In genomic region chr11:12859872-12860657, GRCh38 we compare ENCODE assay signal across 25 cellular contexts.
DNase-seq lines count a peak whose midpoint lies in the region; ATAC-seq and TF ChIP-seq lines count a peak whose summit lies in the region.
"Had no signal": no experiment of that assay in that cellular context is flagged by ENCODE, and none has a peak within 500 bp of the region (broad histone marks: within the 10 kb centered on the region; RNA-seq: fewer than 3 reads in every experiment).

No MANE protein-coding gene starts in this region.

- TF ChIP-seq CTCF in H9 (conservative IDR thresholded peaks at IDR 0.05) (no peak), endodermal cell (conservative IDR thresholded peaks at IDR 0.05) (no peak), neural crest cell (conservative IDR thresholded peaks at IDR 0.05) (no peak), WERI-Rb-1 (IDR thresholded peaks at IDR 0.05; ENCODE audit: low read depth, low read length) (no peak)

- no peak overlapping the region for H3K4me2 ChIP-seq in H9 (ENCODE audit: insufficient read depth, insufficient read length, low read length)
- H3K4me2 ChIP-seq: BLaER1, PC-9 had no signal

- H2BK15ac ChIP-seq in H9 (ENCODE audit: low read depth, low read length): no peak overlapping the region

- H2BK12ac ChIP-seq in H9 (ENCODE audit: insufficient read length, low read depth, low read length): no peak overlapping the region

- H3T11ph ChIP-seq in H9 (ENCODE audit: low read length): no peak overlapping the region

- no peak overlapping the region for H3K9ac ChIP-seq in H9 (ENCODE audit: extremely low read depth, insufficient read length, low read length)
- no peak overlapping the region for H3K9ac ChIP-seq in endodermal cell (ENCODE audit: extremely low read depth, low read length, poor library complexity, severe bottlenecking)
- H3K9ac ChIP-seq: BLaER1 had no signal

- no peaks in the 10 kb centered on the region for H3K23me2 ChIP-seq in H9 (ENCODE audit: insufficient read length, low read depth, low read length, poor library complexity, severe bottlenecking)

- no peaks in the 10 kb centered on the region for H3K9me3 ChIP-seq in H9 (ENCODE audit: control insufficient read depth, low read depth, low read length)
- H3K9me3 ChIP-seq in endodermal cell (ENCODE audit: control insufficient read depth, low read length): no peaks in the 10 kb centered on the region
- no peaks in the 10 kb centered on the region for H3K9me3 ChIP-seq in WERI-Rb-1 (ENCODE audit: severe bottlenecking)
- H3K9me3 ChIP-seq: BLaER1, heart right ventricle, upper lobe of right lung had no signal

- H2AFZ ChIP-seq in H9 (ENCODE audit: low read length): no peak overlapping the region
- H2AFZ ChIP-seq: PC-9 had no signal

- H3K36me3 ChIP-seq in endodermal cell (ENCODE audit: control insufficient read depth, insufficient read depth, low read length) (peaks cover 21% of the 10 kb centered on the region), WERI-Rb-1 (peaks cover 13% of the 10 kb centered on the region)
- H3K36me3 ChIP-seq: BLaER1, heart right ventricle, upper lobe of right lung had no signal

- no peak for ATAC-seq in stimulated activated naive CD8-positive, alpha-beta T cell treated with anti-CD3 and anti-CD28 coated beads, Interleukin-15, Interleukin-2, amounts not matched to agents 100 U/mL and 50 U/mL, for 24 hours
- no peak for ATAC-seq in HG02623 (IDR thresholded peaks at IDR 0.05; ENCODE audit: unreplicated experiment)
- ATAC-seq: activated CD8-positive, alpha-beta T cell treated with anti-CD3 and anti-CD28 coated beads for 36 hours; activated naive CD4-positive, alpha-beta T cell treated with anti-CD3 and anti-CD28 coated beads, Interleukin-2, amount 50 U/mL, for 72 hours; heart right ventricle had no signal

- H3K36me3 Mint-ChIP-seq in H9 (ENCODE audit: insufficient read depth in 1 of 3, low read depth in 3 of 3): peaks cover 0 to 6% (median 3%) of the 10 kb centered on the region in 3 experiments; a peak in 3 of 7 replicates
- H3K36me3 Mint-ChIP-seq in endodermal cell (ENCODE audit: low read depth): no peaks in the 10 kb centered on the region
- H3K36me3 Mint-ChIP-seq in neural crest cell (ENCODE audit: low read depth): no peaks in the 10 kb centered on the region

- H3K79me2 ChIP-seq in H9 (ENCODE audit: insufficient read depth, low read length): no peaks in the 10 kb centered on the region; the same call in 1 of the 2 replicates

- H3K4me1 ChIP-seq in H9 (ENCODE audit: insufficient read depth, low read length) (peaks cover 10% of the 10 kb centered on the region; the same call in 1 of the 2 replicates), endodermal cell (ENCODE audit: control insufficient read depth, insufficient read depth, low read length) (peaks cover 19% of the 10 kb centered on the region)
- H3K4me1 ChIP-seq: BLaER1, upper lobe of right lung had no signal

- H2BK120ac ChIP-seq in H9 (ENCODE audit: low read depth, low read length, poor library complexity, severe bottlenecking): no peak overlapping the region

- H4K8ac ChIP-seq in H9 (replicated peaks; ENCODE audit: insufficient read length, low read depth, low read length): no peak overlapping the region

- no peak overlapping the region for H3K23ac ChIP-seq in H9 (ENCODE audit: insufficient read length, low read depth, low read length)

- no CpG with 5 or more reads among the region's 3 CpGs for WGBS in H9 (ENCODE audit: extremely low coverage, insufficient read length, low lambda C conversion rate)
- 94 to 100% methylated on average over 3 of the region's 3 CpGs for WGBS in endodermal cell (ENCODE audit: insufficient coverage in 1 of 2, insufficient read length in 1 of 2), 2 experiments

- H3K4me3 Mint-ChIP-seq in H9 (no peak overlapping the region), endodermal cell (no peak overlapping the region), neural crest cell (peak overlapping the region; percentile 24)
- H3K4me3 Mint-ChIP-seq: activated CD8-positive, alpha-beta T cell treated with anti-CD3 and anti-CD28 coated beads for 36 hours had no signal

- H4K5ac ChIP-seq in H9 (ENCODE audit: insufficient read length, low read depth, low read length): no peak overlapping the region

- H3K56ac ChIP-seq in H9 (ENCODE audit: insufficient read length, low read depth, low read length): no peak overlapping the region

- H3K9me3 Mint-ChIP-seq in H9: no peaks in the 10 kb centered on the region; a peak in 1 of 5 replicates
- no peaks in the 10 kb centered on the region for H3K9me3 Mint-ChIP-seq in endodermal cell
- no peaks in the 10 kb centered on the region for H3K9me3 Mint-ChIP-seq in neural crest cell
- H3K9me3 Mint-ChIP-seq: activated CD8-positive, alpha-beta T cell treated with anti-CD3 and anti-CD28 coated beads for 36 hours; activated naive CD4-positive, alpha-beta T cell treated with anti-CD3 and anti-CD28 coated beads, Interleukin-2, amount 50 U/mL, for 72 hours; activated T-helper 2 cell treated with anti-CD3 and anti-CD28 coated beads, Interferon-gamma antibody, Interleukin-2, Interleukin-4, amounts not matched to agents 10 μg/mL and 5 μg/mL and 100 μg/mL, durations not matched to agents 14 hours and 24 hours and 36 hours had no signal

- H3K14ac ChIP-seq in H9 (ENCODE audit: insufficient read depth, low read length): no peak overlapping the region

- H3K4me1 Mint-ChIP-seq in H9 (peaks cover 65 to 66% of the 10 kb centered on the region in 2 experiments), endodermal cell (peaks cover 35% of the 10 kb centered on the region), neural crest cell (peaks cover 73% of the 10 kb centered on the region)

- DNase-seq in H9 (no peak), endodermal cell (no peak), neural crest cell (ENCODE audit: low read depth, low spot score) (no peak), NCI-H774 (lab: John Stamatoyannopoulos, UW) (no peak), WERI-Rb-1 (no peak)
- DNase-seq in stimulated activated naive CD8-positive, alpha-beta T cell treated with anti-CD3 and anti-CD28 coated beads, Interleukin-15, Interleukin-2, amounts not matched to agents 100 U/mL and 50 U/mL, for 24 hours: no peak
- DNase-seq: activated CD8-positive, alpha-beta T cell treated with anti-CD3 and anti-CD28 coated beads for 36 hours; DMS53; effector CD4-positive, alpha-beta T cell; heart right ventricle; NCI-H1436 treated with DMSO at 0.1 percent for 48 hours; NCI-H510A; NK-92 treated with Interleukin-12 subunit alpha and Interleukin-12 subunit beta, amount 100 ng/mL, for 24 hours; PC-9; SHP77; small intestine; stimulated activated CD4-positive, alpha-beta T cell treated with anti-CD3 and anti-CD28 coated beads, Interleukin-2, amount 100 ng/mL, for 24 hours; SW 1271; T1000; upper lobe of right lung had no signal

- no peak overlapping the region for H3K4ac ChIP-seq in H9 (ENCODE audit: low read depth, low read length)

- no peaks in the 10 kb centered on the region for H3K79me1 ChIP-seq in H9 (ENCODE audit: insufficient read depth, low read depth, low read length, poor library complexity, severe bottlenecking)

- no peak overlapping the region for H2BK5ac ChIP-seq in H9 (ENCODE audit: insufficient read length, low read length)

- no peak overlapping the region for H3K18ac ChIP-seq in H9 (ENCODE audit: insufficient read length, low read depth, low read length)

- H2AK5ac ChIP-seq in H9 (ENCODE audit: insufficient read length, low read length): no peak overlapping the region

- H3K4me3 ChIP-seq in endodermal cell (ENCODE audit: low read length) (no peak overlapping the region), WERI-Rb-1 (ENCODE audit: low read depth, low read length) (no peak overlapping the region)
- H3K4me3 ChIP-seq: BLaER1, heart right ventricle, PC-9, upper lobe of right lung had no signal

- H3K27ac ChIP-seq in H9 (ENCODE audit: insufficient read length, low read depth, low read length) (no peak overlapping the region), endodermal cell (ENCODE audit: low read depth, low read length) (peak overlapping the region; percentile 12), WERI-Rb-1 (no peak overlapping the region)
- H3K27ac ChIP-seq: BLaER1, heart right ventricle, PC-9, upper lobe of right lung had no signal

- no peaks in the 10 kb centered on the region for H3K27me3 Mint-ChIP-seq in H9 (ENCODE audit: low read depth)
- no peaks in the 10 kb centered on the region for H3K27me3 Mint-ChIP-seq in endodermal cell (ENCODE audit: insufficient read depth)
- H3K27me3 Mint-ChIP-seq in neural crest cell (ENCODE audit: low read depth): no peaks in the 10 kb centered on the region

- H4K20me1 ChIP-seq in H9 (ENCODE audit: control insufficient read depth, insufficient read depth, insufficient read length): no peaks in the 10 kb centered on the region
- H4K20me1 ChIP-seq: BLaER1 had no signal

- no peak overlapping the region for H4K91ac ChIP-seq in H9 (ENCODE audit: insufficient read length, low read depth, low read length)

- H3K27ac Mint-ChIP-seq in H9: peak overlapping the region in 2 of 3 experiments; percentile 89 to 97; a peak in 4 of 7 replicates
- no peak overlapping the region for H3K27ac Mint-ChIP-seq in endodermal cell
- no peak overlapping the region for H3K27ac Mint-ChIP-seq in neural crest cell (ENCODE audit: unreplicated experiment)
- H3K27ac Mint-ChIP-seq: activated CD8-positive, alpha-beta T cell treated with anti-CD3 and anti-CD28 coated beads for 36 hours; activated naive CD4-positive, alpha-beta T cell treated with anti-CD3 and anti-CD28 coated beads, Interleukin-2, amount 50 U/mL, for 72 hours; activated T-helper 2 cell treated with anti-CD3 and anti-CD28 coated beads, Interferon-gamma antibody, Interleukin-2, Interleukin-4, amounts not matched to agents 10 μg/mL and 5 μg/mL and 100 μg/mL, durations not matched to agents 14 hours and 24 hours and 36 hours had no signal

- H2BK20ac ChIP-seq in H9 (ENCODE audit: low read depth, low read length, poor library complexity, severe bottlenecking): no peak overlapping the region

- no peaks in the 10 kb centered on the region for H3K27me3 ChIP-seq in H9 (ENCODE audit: insufficient read depth, low read length)
- no peaks in the 10 kb centered on the region for H3K27me3 ChIP-seq in endodermal cell (ENCODE audit: control insufficient read depth, insufficient read depth, low read length, poor library complexity, severe bottlenecking)
- no peaks in the 10 kb centered on the region for H3K27me3 ChIP-seq in WERI-Rb-1 (ENCODE audit: insufficient read depth, low read depth, severe bottlenecking)
- H3K27me3 ChIP-seq: BLaER1, upper lobe of right lung had no signal

TF ChIP-seq in PFSK-1, 5 proteins besides CTCF, POLR2A, EP300 and RAD21 (continues in another document):
- no peak for TF ChIP-seq FOXP2 (optimal IDR thresholded peaks at IDR 0.05; ENCODE audit: borderline replicate concordance, extremely low read depth, extremely low read length, insufficient read depth)

Comparison
In these comparisons a context has a peak if more than half of its experiments do, and no peak if none do; other contexts are left out.
1. H3K27ac Mint-ChIP-seq: peak in H9 (2 of 3); none in endodermal cell (single experiment) and neural crest cell (single experiment).